ENCODE assay signal across 12 cellular contexts in the genomic region with DNA sequence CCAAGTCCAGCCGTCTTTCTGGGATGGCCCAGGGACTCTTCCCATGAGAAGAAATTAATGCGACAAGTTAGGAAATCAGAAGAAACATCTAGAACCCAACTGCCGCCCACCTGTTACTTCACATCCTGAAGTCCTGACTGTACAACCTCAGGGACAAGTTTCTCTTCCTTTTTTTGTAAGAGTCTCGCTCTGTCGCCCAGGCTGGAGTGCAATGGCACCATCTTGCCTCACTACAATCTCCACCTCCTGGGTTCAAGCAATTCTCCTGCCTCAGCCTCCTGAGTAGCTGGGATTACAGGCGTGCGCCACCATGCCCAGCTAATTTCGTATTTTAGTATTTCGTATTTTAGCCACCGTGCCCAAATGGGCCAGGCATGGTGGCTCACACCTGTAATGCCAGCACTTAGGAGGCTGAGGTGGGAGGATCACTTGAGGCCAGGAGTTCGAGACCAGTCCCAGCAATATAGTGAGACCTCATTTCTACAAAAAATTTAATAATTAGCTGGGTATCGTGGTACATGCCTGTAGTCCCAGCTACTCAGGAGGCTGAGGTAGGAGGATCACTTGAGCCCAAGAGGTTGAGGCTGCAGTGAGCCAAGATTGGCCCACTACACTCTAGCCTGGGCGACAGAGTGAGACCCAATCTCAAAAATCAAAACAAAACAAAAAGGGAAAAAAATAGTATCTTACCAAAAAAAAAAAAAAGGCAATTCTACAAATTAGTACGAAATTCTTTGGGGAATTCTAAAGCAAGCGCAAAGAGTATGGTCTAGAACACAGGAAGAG. TPM values are rescaled to one million over a fixed set of nuclear protein-coding genes. Genes with fewer than 3 reads are reported as not detected.
DNase-seq lines count a peak whose midpoint lies in the region; ATAC-seq and TF ChIP-seq lines count a peak whose summit lies in the region.
"Had no signal": no experiment of that assay in that cellular context is flagged by ENCODE, and none has a peak within 500 bp of the region (broad histone marks: within the 10 kb centered on the region; RNA-seq: fewer than 3 reads in every experiment).

No MANE protein-coding gene starts in this region.

- no peaks in the 10 kb centered on the region for H3K36me3 ChIP-seq in prostate gland

- no peaks in the 10 kb centered on the region for H3K9me3 Mint-ChIP-seq in dendritic cell treated with granulocyte-macrophage colony-stimulating factor and Interleukin-4, amounts not matched to agents 40 ng/mL and 50 ng/mL, for 4 days
- H3K9me3 Mint-ChIP-seq: T-cell had no signal

- no peak overlapping the region for H3K27ac ChIP-seq in prostate gland

- no peak overlapping the region for H3K4me3 ChIP-seq in prostate gland

- DNase-seq in GM13976 (ENCODE audit: low spot score) (peak; percentile 51), GM20000 (ENCODE audit: low spot score) (peak; percentile 42), HK-2 (ENCODE audit: unreplicated experiment) (no peak), HCEC 1CT (no peak), AG08396 (ENCODE audit: low spot score) (no peak), prostate gland (ENCODE audit: low spot score) (no peak)
- DNase-seq: activated gamma-delta T cell treated with Interleukin-2 at 50 U/mL for 16 hours, EL, NCI-H2107 had no signal

- in situ Hi-C loops in GM13976 (cut with MboI; ENCODE audit: low sequenced_read_pairs, unreplicated experiment), result no loop called here

- peak; percentile 48 for ATAC-seq in HG03432 (IDR thresholded peaks at IDR 0.05; ENCODE audit: unreplicated experiment)

- peak overlapping the region; percentile 84 for H3K27ac Mint-ChIP-seq in dendritic cell treated with granulocyte-macrophage colony-stimulating factor and Interleukin-4, amounts not matched to agents 40 ng/mL and 50 ng/mL, for 4 days

- intact Hi-C loops in dendritic cell treated with granulocyte-macrophage colony-stimulating factor and Interleukin-4, amounts not matched to agents 40 ng/mL and 50 ng/mL, for 4 days (cut with micrococcal nuclease), result no loop called here
- intact Hi-C loops in prostate gland (cut with DNase I), result no loop called here

- TF ChIP-seq CTCF in GM13976 (IDR thresholded peaks at IDR 0.05; ENCODE audit: borderline replicate concordance, control extremely low read depth, extremely low read depth, insufficient read depth, missing control alignments) (no peak), GM20000 (IDR thresholded peaks at IDR 0.05; ENCODE audit: extremely low read depth, missing control alignments) (no peak), prostate gland (IDR thresholded peaks at IDR 0.05) (no peak)

- WGBS in prostate gland, result 93% methylated on average over 15 of the region's 15 CpGs

- no peaks in the 10 kb centered on the region for H3K9me3 ChIP-seq in prostate gland

- H3K36me3 Mint-ChIP-seq in dendritic cell treated with granulocyte-macrophage colony-stimulating factor and Interleukin-4, amounts not matched to agents 40 ng/mL and 50 ng/mL, for 4 days (ENCODE audit: low read depth), result peaks cover 75% of the 10 kb centered on the region

- no peaks in the 10 kb centered on the region for H3K4me1 ChIP-seq in prostate gland (replicated peaks)

- H3K4me3 Mint-ChIP-seq in dendritic cell treated with granulocyte-macrophage colony-stimulating factor and Interleukin-4, amounts not matched to agents 40 ng/mL and 50 ng/mL, for 4 days, result no peak overlapping the region
- H3K4me3 Mint-ChIP-seq: T-cell had no signal

- H3K27me3 Mint-ChIP-seq in dendritic cell treated with granulocyte-macrophage colony-stimulating factor and Interleukin-4, amounts not matched to agents 40 ng/mL and 50 ng/mL, for 4 days, result no peaks in the 10 kb centered on the region
- H3K27me3 Mint-ChIP-seq: T-cell had no signal

- no peak for TF ChIP-seq POLR2A in prostate gland (IDR thresholded peaks at IDR 0.05)

- no peaks in the 10 kb centered on the region for H3K27me3 ChIP-seq in prostate gland (replicated peaks; ENCODE audit: insufficient read depth)

- peaks cover 58% of the 10 kb centered on the region for H3K4me1 Mint-ChIP-seq in dendritic cell treated with granulocyte-macrophage colony-stimulating factor and Interleukin-4, amounts not matched to agents 40 ng/mL and 50 ng/mL, for 4 days (ENCODE audit: low read depth)

RNA-seq across cellular contexts. Expression of gene LAT2, which starts 20.8 kb away (rescaled TPM):
- 1 to 10 TPM; 4.8 to 7.2 TPM for total RNA-seq in prostate gland

RNA-seq across cellular contexts. Expression of gene RFC2, which starts 23.6 kb away (rescaled TPM):
- total RNA-seq in prostate gland, result 10 to 100 TPM; 15.6 to 21.9 TPM

RNA-seq across cellular contexts. Expression of gene EIF4H, which starts 56.5 kb away (rescaled TPM):
- 100 to 1,000 TPM; 199 to 252 TPM for total RNA-seq in prostate gland

RNA-seq across cellular contexts. Expression of gene CLIP2, which starts 58.6 kb away (rescaled TPM):
- 10 to 100 TPM; 18.6 to 24.1 TPM for total RNA-seq in prostate gland

Comparison
In these comparisons a context has a peak if more than half of its experiments do, and no peak if none do; other contexts are left out.
1. DNase-seq: peak in GM13976 (single experiment) and GM20000 (single experiment); none in HK-2 (single experiment), HCEC 1CT (single experiment), AG08396 (single experiment) and prostate gland (single experiment).